ENCODE assay signal across 23 cellular contexts in the genomic region with DNA sequence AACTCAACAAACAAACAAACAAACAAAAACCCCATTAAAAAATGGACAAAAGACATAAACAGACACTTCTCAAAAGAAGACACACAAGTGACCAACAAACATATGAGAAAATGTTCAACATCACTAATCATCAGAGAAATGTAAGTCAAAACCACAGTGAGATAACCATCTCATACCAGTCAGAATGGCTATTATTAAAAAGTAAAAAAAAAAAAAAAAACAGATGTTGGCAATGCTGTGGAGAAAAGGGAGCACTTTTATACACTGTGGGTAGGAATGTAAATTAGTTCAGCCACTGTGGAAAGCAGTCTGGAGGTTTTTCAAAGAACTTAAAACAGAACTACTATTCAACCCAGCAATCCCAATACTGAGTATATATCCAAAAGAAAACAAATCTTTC.
"Had no signal": no experiment of that assay in that cellular context is flagged by ENCODE, and none has a peak within 500 bp of the region (broad histone marks: within the 10 kb centered on the region; RNA-seq: fewer than 3 reads in every experiment).

No MANE protein-coding gene starts in this region.

- FAIRE-seq: bronchial epithelial cell had no signal

- H2AFZ ChIP-seq: parathyroid adenoma had no signal

- H3K79me2 ChIP-seq: parathyroid adenoma had no signal

- H3K9me3 ChIP-seq: esophagus squamous epithelium, heart left ventricle, psoas muscle, thoracic aorta, uterus had no signal

- H3K27me3 ChIP-seq: esophagus squamous epithelium, heart left ventricle, uterus had no signal

- H3K4me3 ChIP-seq: esophagus squamous epithelium, heart left ventricle, psoas muscle, thoracic aorta, uterus had no signal

- DNase-seq: activated CD4-positive, alpha-beta T cell treated with anti-CD3 and anti-CD28 coated beads for 36 hours; activated CD4-positive, CD25-positive, alpha-beta regulatory T cell; activated CD8-positive, alpha-beta memory T cell treated with anti-CD3 and anti-CD28 coated beads, Interleukin-2, amount 10 ng/mL, durations not matched to agents 7 days and 5 days; activated CD8-positive, alpha-beta T cell treated with anti-CD3 and anti-CD28 coated beads, Interleukin-2, amount 10 ng/mL, durations not matched to agents 7 days and 5 days; activated naive CD8-positive, alpha-beta T cell treated with anti-CD3 and anti-CD28 coated beads, Interleukin-2, amount 50 U/mL, for 24 hours; activated T-cell treated with anti-CD3 and anti-CD28 coated beads, Interleukin-2, amount 50 U/mL, for 48 hours; dermis blood vessel endothelial cell; effector CD4-positive, alpha-beta T cell; esophagus squamous epithelium; heart left ventricle; hypothalamus; immature natural killer cell; midbrain; naive thymus-derived CD4-positive, alpha-beta T cell; psoas muscle; stimulated activated CD4-positive, alpha-beta T cell treated with anti-CD3 and anti-CD28 coated beads, Interleukin-2, amount 100 ng/mL, for 48 hours; stimulated activated naive CD8-positive, alpha-beta T cell treated with anti-CD3 and anti-CD28 coated beads, Interleukin-15, Interleukin-2, amounts not matched to agents 100 U/mL and 50 U/mL, for 24 hours; trophoblast cell; uterus had no signal

- H3K9ac ChIP-seq: parathyroid adenoma had no signal

- H3K36me3 ChIP-seq: esophagus squamous epithelium, thoracic aorta, uterus had no signal

- ATAC-seq: activated CD4-positive, alpha-beta T cell treated with anti-CD3 and anti-CD28 coated beads for 36 hours; activated CD8-positive, alpha-beta memory T cell treated with anti-CD3 and anti-CD28 coated beads, Interleukin-2, amount 10 ng/mL, durations not matched to agents 7 days and 5 days; activated CD8-positive, alpha-beta T cell treated with anti-CD3 and anti-CD28 coated beads, Interleukin-2, amount 10 ng/mL, durations not matched to agents 7 days and 5 days; activated naive CD8-positive, alpha-beta T cell treated with anti-CD3 and anti-CD28 coated beads, Interleukin-2, amount 50 U/mL, for 24 hours; heart left ventricle; naive thymus-derived CD4-positive, alpha-beta T cell; psoas muscle; stimulated activated naive CD8-positive, alpha-beta T cell treated with anti-CD3 and anti-CD28 coated beads, Interleukin-15, Interleukin-2, amounts not matched to agents 100 U/mL and 50 U/mL, for 24 hours had no signal

- H3K4me1 ChIP-seq: esophagus squamous epithelium, heart left ventricle, parathyroid adenoma, psoas muscle, uterus had no signal

- H3K27ac ChIP-seq: epithelial cell of prostate, esophagus squamous epithelium, heart left ventricle, parathyroid adenoma, psoas muscle, thoracic aorta, uterus had no signal
